In genomic region chr21:34722684-34723300, GRCh38 we compare ENCODE assay signal across 9 cellular contexts. TPM values are rescaled to one million over a fixed set of nuclear protein-coding genes. Genes with fewer than 3 reads are reported as not detected.
DNase-seq lines count a peak whose midpoint lies in the region; ATAC-seq, FAIRE-seq and TF ChIP-seq lines count a peak whose summit lies in the region.
"Had no signal": no experiment of that assay in that cellular context is flagged by ENCODE, and none has a peak within 500 bp of the region (broad histone marks: within the 10 kb centered on the region; RNA-seq: fewer than 3 reads in every experiment).

No MANE protein-coding gene starts in this region.

- H3K27ac ChIP-seq in MM.1S (ENCODE audit: low read length) = no peak overlapping the region
- no peak overlapping the region for H3K27ac ChIP-seq in vagina

- no peaks in the 10 kb centered on the region for H3K36me3 ChIP-seq in MM.1S (replicated peaks; ENCODE audit: insufficient read depth, low read length)
- no peaks in the 10 kb centered on the region for H3K36me3 ChIP-seq in vagina

- H3K9me2 ChIP-seq in MM.1S (replicated peaks; ENCODE audit: insufficient read depth, low read length) = no peaks in the 10 kb centered on the region

- no peak overlapping the region for H3K4me2 ChIP-seq in MM.1S (ENCODE audit: low read depth, low read length)

- H3K9me3 Mint-ChIP-seq in naive thymus-derived CD8-positive, alpha-beta T cell = no peaks in the 10 kb centered on the region
- H3K9me3 Mint-ChIP-seq: naive thymus-derived CD4-positive, alpha-beta T cell had no signal

- peak; percentile 79 for TF ChIP-seq CTCF in MM.1S (IDR thresholded peaks at IDR 0.05; ENCODE audit: low read length)
- TF ChIP-seq CTCF in astrocyte of the cerebellum (IDR thresholded peaks at IDR 0.05; ENCODE audit: low read depth, low read length, missing control alignments) = peak; percentile 44
- peak in 1 of 3 experiments; percentile 19 for TF ChIP-seq CTCF in vagina (IDR thresholded peaks at IDR 0.05)

- H3K27me3 ChIP-seq in MM.1S (replicated peaks; ENCODE audit: insufficient read depth, low read length) = no peaks in the 10 kb centered on the region
- H3K27me3 ChIP-seq in vagina = no peaks in the 10 kb centered on the region

- H3K79me2 ChIP-seq in MM.1S (ENCODE audit: low read length) = no peaks in the 10 kb centered on the region

- no peak for FAIRE-seq in GM12891 (lab: Jason Lieb, UNC)

- no peaks in the 10 kb centered on the region for H3F3A ChIP-seq in MM.1S (ENCODE audit: insufficient read depth, low read length)

- peak; percentile 26 for DNase-seq in Caki2 (ENCODE audit: low read depth)
- DNase-seq in MM.1S = no peak
- no peak for DNase-seq in astrocyte of the cerebellum (ENCODE audit: low read depth)
- DNase-seq in naive thymus-derived CD8-positive, alpha-beta T cell = peak in 9 of 10 donors; percentile 6 to 69 (median 30)
- no peak for DNase-seq in NCI-H2081 treated with DMSO at 0.1 percent for 48 hours (lab: John Stamatoyannopoulos, UW)
- DNase-seq in vagina (ENCODE audit: extremely low spot score in 2 of 2) = no peak
- no peak for DNase-seq in GM12891 (ENCODE audit: insufficient read length, low spot score)

- H3K9me3 ChIP-seq in MM.1S (replicated peaks; ENCODE audit: insufficient read depth, low read length) (no peaks in the 10 kb centered on the region), vagina (no peaks in the 10 kb centered on the region)

- H4K20me1 ChIP-seq in MM.1S (ENCODE audit: insufficient read depth, low read length) = no peaks in the 10 kb centered on the region

- H3K27ac Mint-ChIP-seq in naive thymus-derived CD8-positive, alpha-beta T cell = no peak overlapping the region
- H3K27ac Mint-ChIP-seq: naive thymus-derived CD4-positive, alpha-beta T cell had no signal

- H3K4me3 ChIP-seq in MM.1S (ENCODE audit: low read length) = no peak overlapping the region
- H3K4me3 ChIP-seq in astrocyte of the cerebellum (ENCODE audit: low read depth, low read length) = no peak overlapping the region
- H3K4me3 ChIP-seq in vagina = no peak overlapping the region

- intact Hi-C loops in vagina (cut with DNase I) = no loop called here

- no peaks in the 10 kb centered on the region for H3K36me3 Mint-ChIP-seq in naive thymus-derived CD8-positive, alpha-beta T cell

- H3K4me3 Mint-ChIP-seq in naive thymus-derived CD8-positive, alpha-beta T cell = no peak overlapping the region
- H3K4me3 Mint-ChIP-seq: naive thymus-derived CD4-positive, alpha-beta T cell had no signal

- in situ Hi-C loops in Caki2 (cut with HindIII; ENCODE audit: low pct_unique_long_range_greater_than_20kb, low sequenced_read_pairs) (no loop called here), astrocyte of the cerebellum (cut with HindIII; ENCODE audit: low sequenced_read_pairs) (no loop called here)

- H3K4me1 ChIP-seq in MM.1S (ENCODE audit: low read length) (no peaks in the 10 kb centered on the region), vagina (peaks cover 12% of the 10 kb centered on the region)

- no peak overlapping the region for H3K9ac ChIP-seq in MM.1S (ENCODE audit: low read length)

- H2AFZ ChIP-seq in MM.1S (ENCODE audit: low read length) = no peak overlapping the region

- H3K4me1 Mint-ChIP-seq in naive thymus-derived CD8-positive, alpha-beta T cell = peaks cover 0 to 7% (median 0%) of the 10 kb centered on the region in 4 donors

- H3K27me3 Mint-ChIP-seq in naive thymus-derived CD8-positive, alpha-beta T cell = peaks cover 2 to 23% (median 9%) of the 10 kb centered on the region in 5 donors

- no peak for ATAC-seq in naive thymus-derived CD8-positive, alpha-beta T cell
- no peak for ATAC-seq in HG03097 (IDR thresholded peaks at IDR 0.05; ENCODE audit: low FRiP score, unreplicated experiment)
- ATAC-seq: naive thymus-derived CD4-positive, alpha-beta T cell had no signal

- TF ChIP-seq POLR2A in vagina (IDR thresholded peaks at IDR 0.05) = no peak
- no peak for TF ChIP-seq POLR2A in GM12891 (IDR thresholded peaks at IDR 0.05; ENCODE audit: low read depth, low read length)

- POLR2A ChIA-PET in naive thymus-derived CD8-positive, alpha-beta T cell (lab: Charles Lee) = no interaction called here

TF ChIP-seq in GM12891, 5 proteins besides CTCF, POLR2A, EP300 and RAD21:
- no peak for TF ChIP-seq PAX5 (IDR thresholded peaks at IDR 0.05; ENCODE audit: insufficient read depth, low read length, severe bottlenecking)
- TF ChIP-seq TAF1 (IDR thresholded peaks at IDR 0.05; ENCODE audit: low read depth, low read length) = no peak
TF ChIP-seq in GM12891: peak in this region for 0.

RNA-seq across cellular contexts. Expression of gene CLIC6, which starts 54.0 kb away (rescaled TPM):
- not detected in 2 replicates for total RNA-seq in Caki2 (2014; rRNA removed; shearing (Covaris generic); ENCODE audit: low replicate concordance)
- total RNA-seq in naive thymus-derived CD8-positive, alpha-beta T cell = under 1 TPM; 0.44 TPM
- under 1 TPM in 2 of 3 donors, not detected in 1; 0.09 to 0.21 TPM for polyA plus RNA-seq in naive thymus-derived CD8-positive, alpha-beta T cell
- total RNA-seq in vagina = 8.3 TPM
- 18.6 TPM for polyA plus RNA-seq in GM12891 (2012; ENCODE audit: low read depth, missing spikeins)

Comparison
In these comparisons a context has a peak if more than half of its experiments do, and no peak if none do; other contexts are left out.
1. DNase-seq: peak in Caki2 (single experiment) and naive thymus-derived CD8-positive, alpha-beta T cell (9 of 10); none in MM.1S (single experiment), astrocyte of the cerebellum (single experiment), NCI-H2081 treated with DMSO at 0.1 percent for 48 hours (single experiment), vagina (0 of 2) and GM12891 (single experiment).